In the genomic region with DNA sequence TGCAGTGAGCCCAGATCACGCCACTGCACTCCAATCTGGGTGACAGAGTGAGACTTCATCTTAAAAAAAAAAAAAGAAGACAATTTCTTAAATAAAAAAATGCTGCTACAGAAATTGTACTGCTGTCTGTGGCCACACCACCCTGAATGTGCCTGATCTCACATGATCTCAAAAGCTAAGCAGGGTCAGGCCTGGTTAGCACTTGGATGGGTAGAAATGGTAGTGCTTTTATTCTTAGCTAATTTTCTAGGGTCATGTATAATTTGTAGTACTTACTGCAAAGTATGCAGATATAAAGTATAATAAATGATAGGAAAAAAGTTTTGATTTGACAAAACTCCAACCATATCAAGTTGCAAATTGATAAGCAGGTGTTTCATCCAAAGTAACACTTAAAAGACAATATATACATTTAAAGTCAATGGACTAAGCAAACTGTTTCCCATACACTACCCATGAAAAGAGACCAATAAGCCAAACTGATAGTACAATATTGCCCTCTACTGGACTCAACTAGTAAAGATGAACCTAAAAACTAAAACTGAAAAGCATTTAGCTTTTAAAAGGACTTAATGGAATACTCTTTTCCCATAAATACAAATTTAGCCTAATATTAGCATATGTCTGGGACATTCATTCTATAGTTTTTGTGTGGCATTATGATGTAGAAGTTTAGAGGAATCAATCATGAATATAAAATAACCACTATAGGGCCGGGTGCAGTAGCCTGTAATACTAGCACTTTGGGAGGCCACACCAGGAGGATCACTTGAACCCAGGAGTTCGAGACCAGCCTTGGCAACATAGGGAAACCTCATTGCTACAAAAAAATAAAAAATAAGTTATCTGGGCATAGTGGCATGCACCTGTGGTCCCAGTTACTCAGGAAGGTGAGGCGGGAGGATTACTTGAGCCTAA, we compare ENCODE assay signal across 7 cellular contexts. TPM values are rescaled to one million over a fixed set of nuclear protein-coding genes. Genes with fewer than 3 reads are reported as not detected.
DNase-seq lines count a peak whose midpoint lies in the region; ATAC-seq, FAIRE-seq and TF ChIP-seq lines count a peak whose summit lies in the region.

No MANE protein-coding gene starts in this region.

- H3K4me1 Mint-ChIP-seq in MCF 10A (ENCODE audit: insufficient read depth, unreplicated experiment): no peaks in the 10 kb centered on the region

- peak; percentile 43 for DNase-seq in NCI-H69 (lab: John Stamatoyannopoulos, UW)
- peak; percentile 66 for DNase-seq in MCF 10A (ENCODE audit: unreplicated experiment)
- DNase-seq in right lobe of liver: no peak
- DNase-seq in NCI-H128 (lab: John Stamatoyannopoulos, UW; ENCODE audit: unreplicated experiment): no peak
- no peak for DNase-seq in activated CD4-positive, alpha-beta T cell treated with anti-CD3 and anti-CD28 coated beads for 4 hours

- CTCF ChIA-PET in MCF 10A (lab: Yijun Ruan, JAX): interaction anchor here (0.5 to 3.4 kb wide), 46 partner anchors 9 to 632 kb away, joined by 3 to 24 read pairs (median 4); no protein-coding TSS in a partner anchor

- no peaks in the 10 kb centered on the region for H3K9me3 Mint-ChIP-seq in MCF 10A (ENCODE audit: unreplicated experiment)

- no peaks in the 10 kb centered on the region for H3K27me3 Mint-ChIP-seq in MCF 10A (ENCODE audit: insufficient read depth, unreplicated experiment)

- H3K27ac ChIP-seq in right lobe of liver: no peak overlapping the region

- TF ChIP-seq POLR2A in right lobe of liver (IDR thresholded peaks at IDR 0.05): no peak

- no TSS peak for BruUV-seq in MCF 10A (replicated peaks; lab: Mats Ljungman, UMichigan)

- no peak overlapping the region for H3K4me3 Mint-ChIP-seq in MCF 10A (ENCODE audit: unreplicated experiment)

- WGBS in right lobe of liver (ENCODE audit: insufficient coverage, low coverage, low lambda C conversion rate, missing lambda C conversion rate): 71% methylated on average over 4 of the region's 4 CpGs

- POLR2A ChIA-PET in MCF 10A (lab: Yijun Ruan, JAX): interaction anchor here (0.6 to 3.8 kb wide), 13 partner anchors 10 to 324 kb away, joined by 3 to 14 read pairs (median 3); a partner anchor contains a TSS

- ATAC-seq in HG03280 (IDR thresholded peaks at IDR 0.05; ENCODE audit: unreplicated experiment): peak; percentile 67
- peak; percentile 67 to 80 (median 72) for ATAC-seq in right lobe of liver

- H3K9me3 ChIP-seq in right lobe of liver: no peaks in the 10 kb centered on the region

- intact Hi-C loops in MCF 10A (cut with micrococcal nuclease) (loop anchor here (1.0 to 5.0 kb wide), 4 partner anchors 82 to 292 kb away; a partner anchor contains a TSS), right lobe of liver (cut with DNase I) (loop anchor here in 1 of 2 donors (10.0 kb wide), 1 partner anchor 204 kb away; no protein-coding TSS in a partner anchor)

- H3K36me3 ChIP-seq in right lobe of liver: no peaks in the 10 kb centered on the region

- peaks cover 0 to 5% (median 0%) of the 10 kb centered on the region in 4 donors for H3K4me1 ChIP-seq in right lobe of liver

- no peaks in the 10 kb centered on the region for H3K27me3 ChIP-seq in right lobe of liver

- H3K27ac Mint-ChIP-seq in MCF 10A (ENCODE audit: low read depth, unreplicated experiment): no peak overlapping the region

- peak; percentile 98 for FAIRE-seq in G401.6 (lab: Jason Lieb, UNC)

- TF ChIP-seq CTCF in MCF 10A (IDR thresholded peaks at IDR 0.05; ENCODE audit: unreplicated experiment): peak; percentile 61
- TF ChIP-seq CTCF in right lobe of liver (IDR thresholded peaks at IDR 0.05): peak; percentile 58 to 67 (median 62)

- H3K36me3 Mint-ChIP-seq in MCF 10A (ENCODE audit: insufficient read depth, unreplicated experiment): no peaks in the 10 kb centered on the region

- H3K4me3 ChIP-seq in right lobe of liver: no peak overlapping the region

RNA-seq across cellular contexts. Expression of a gene that starts 18.6 kb away (rescaled TPM):
- total RNA-seq in MCF 10A (2022) (18.5 and 18.6 TPM in 2 replicates), right lobe of liver (10 to 100 TPM; 23.0 to 34.3 (median 26.3) TPM)

RNA-seq across cellular contexts. Expression of a gene that starts 19.2 kb away (rescaled TPM):
- total RNA-seq in MCF 10A (2022): 5.0 and 6.9 TPM in 2 replicates
- 10 to 100 TPM in 5 of 6 experiments, 1 to 10 TPM in 1; 8.6 to 15.3 (median 13.1) TPM for total RNA-seq in right lobe of liver

Comparison
In these comparisons a context has a peak if more than half of its experiments do, and no peak if none do; other contexts are left out.
1. DNase-seq: peak in NCI-H69 (single experiment) and MCF 10A (single experiment); none in right lobe of liver (0 of 3), NCI-H128 (single experiment) and activated CD4-positive, alpha-beta T cell treated with anti-CD3 and anti-CD28 coated beads for 4 hours (0 of 2).